16 cellular contexts compared by ENCODE assay signal in genomic region chr12:100251917-100252316, GRCh38. TPM values are rescaled to one million over a fixed set of nuclear protein-coding genes. Genes with fewer than 3 reads are reported as not detected.
DNase-seq lines count a peak whose midpoint lies in the region; ATAC-seq and TF ChIP-seq lines count a peak whose summit lies in the region.
"Had no signal": no experiment of that assay in that cellular context is flagged by ENCODE, and none has a peak within 500 bp of the region (broad histone marks: within the 10 kb centered on the region; RNA-seq: fewer than 3 reads in every experiment).

No MANE protein-coding gene starts in this region.

- CTCF ChIA-PET in HEK293 (lab: Yijun Ruan, JAX) = no interaction called here

- H3K4me3 ChIP-seq in HEK293 (ENCODE audit: low read depth, low read length) (no peak overlapping the region), prostate gland (no peak overlapping the region)
- H3K4me3 ChIP-seq: BLaER1 treated with 17β-estradiol and CSF1 and Interleukin-3, amounts not matched to agents 10 nM and 100 nM; HAP-1; ovary; uterus had no signal

- POLR2A ChIA-PET in HEK293 (lab: Yijun Ruan, JAX) = no interaction called here

- WGBS in prostate gland = 34% methylated on average over 2 of the region's 2 CpGs

- no peaks in the 10 kb centered on the region for H3K27me3 ChIP-seq in prostate gland (replicated peaks; ENCODE audit: insufficient read depth)
- H3K27me3 ChIP-seq: BLaER1 treated with 17β-estradiol and CSF1 and Interleukin-3, amounts not matched to agents 10 nM and 100 nM; ovary; uterus had no signal

- intact Hi-C loops in prostate gland (cut with DNase I) = no loop called here

- TF ChIP-seq POLR2A in prostate gland (IDR thresholded peaks at IDR 0.05) = no peak

- no peak for TF ChIP-seq CTCF in HEK293 (tag by site-specific recombination; IDR thresholded peaks at IDR 0.05)
- TF ChIP-seq CTCF in prostate gland (IDR thresholded peaks at IDR 0.05) = no peak

- no peak for ATAC-seq in GM21528 (IDR thresholded peaks at IDR 0.05; ENCODE audit: low FRiP score, unreplicated experiment)
- ATAC-seq: stimulated activated naive CD8-positive, alpha-beta T cell treated with anti-CD3 and anti-CD28 coated beads, Interleukin-15, amount 100 ng/mL, for 72 hours had no signal

- H3K4me1 ChIP-seq in HEK293 (ENCODE audit: control insufficient read depth, insufficient read depth, low read length) (no peaks in the 10 kb centered on the region), prostate gland (replicated peaks) (no peaks in the 10 kb centered on the region)
- H3K4me1 ChIP-seq: HAP-1, uterus had no signal

- H3K36me3 ChIP-seq in HEK293 (ENCODE audit: control insufficient read depth in 2 of 2, insufficient read depth in 1 of 2, low read length in 2 of 2) (no peaks in the 10 kb centered on the region; a peak in 1 of 3 replicates), prostate gland (no peaks in the 10 kb centered on the region)
- H3K36me3 ChIP-seq: BLaER1 treated with 17β-estradiol and CSF1 and Interleukin-3, amounts not matched to agents 10 nM and 100 nM; HAP-1; ovary; uterus had no signal

- H3K27ac ChIP-seq in HEK293 (ENCODE audit: extremely low read depth, low read depth, low read length) (no peak overlapping the region), prostate gland (no peak overlapping the region)
- H3K27ac ChIP-seq: BLaER1 treated with 17β-estradiol and CSF1 and Interleukin-3, amounts not matched to agents 10 nM and 100 nM; KMS-11; ovary; uterus had no signal

- DNase-seq in NCI-H2029 treated with DMSO at 0.1 percent for 48 hours (lab: John Stamatoyannopoulos, UW) (peak; percentile 95), glomerular visceral epithelial cell (ENCODE audit: extremely low spot score) (peak; percentile 61), prostate gland (ENCODE audit: low spot score) (peak; percentile 28), activated gamma-delta T cell (lab: John Stamatoyannopoulos, UW) (no peak), AG08396 (ENCODE audit: low spot score) (no peak)
- DNase-seq: activated CD4-positive, alpha-beta memory T cell treated with anti-CD3 and anti-CD28 coated beads for 36 hours; caudate nucleus; NCI-H2081; ovary; stimulated activated naive CD8-positive, alpha-beta T cell treated with anti-CD3 and anti-CD28 coated beads, Interleukin-15, amount 100 ng/mL, for 72 hours; uterus had no signal

- H3K9me3 ChIP-seq in HEK293 (ENCODE audit: control insufficient read depth, insufficient read depth, low read depth, low read length) (no peaks in the 10 kb centered on the region), prostate gland (no peaks in the 10 kb centered on the region)
- H3K9me3 ChIP-seq: BLaER1 treated with 17β-estradiol and CSF1 and Interleukin-3, amounts not matched to agents 10 nM and 100 nM; HAP-1; ovary; uterus had no signal

TF ChIP-seq in HEK293, 187 proteins besides CTCF, POLR2A, EP300 and RAD21:
- no peak for TF ChIP-seq ZNF37A (tag by site-specific recombination; IDR thresholded peaks at IDR 0.05)
- no peak for TF ChIP-seq ZSCAN18 (tag by site-specific recombination; IDR thresholded peaks at IDR 0.05)
- TF ChIP-seq PRDM6 (tag by site-specific recombination; IDR thresholded peaks at IDR 0.05) = 0 out of 2 replicates have a peak, but pooled peaks have one; percentile 35
- TF ChIP-seq GLIS2 (tag by site-specific recombination; IDR thresholded peaks at IDR 0.05) = no peak
- TF ChIP-seq ZNF560 (tag by site-specific recombination; IDR thresholded peaks at IDR 0.05; ENCODE audit: borderline replicate concordance) = no peak
- TF ChIP-seq ELK4 (IDR thresholded peaks at IDR 0.05; ENCODE audit: borderline replicate concordance, low read depth, low read length) = no peak
- TF ChIP-seq KLF1 (tag by site-specific recombination; IDR thresholded peaks at IDR 0.05) = no peak
- TF ChIP-seq AEBP2 (tag by site-specific recombination; IDR thresholded peaks at IDR 0.05; ENCODE audit: borderline replicate concordance) = no peak

RNA-seq across cellular contexts. Expression of gene DEPDC4, which starts 15.0 kb away (rescaled TPM):
- total RNA-seq in prostate gland = 10 to 100 TPM in 1 of 2 donors, 1 to 10 TPM in 1; 5.5 to 18.0 TPM

RNA-seq across cellular contexts. Expression of gene SCYL2, which starts 15.1 kb away (rescaled TPM):
- total RNA-seq in prostate gland = 10 to 100 TPM; 54.4 to 63.7 TPM

RNA-seq across cellular contexts. Expression of gene ACTR6, which starts 51.3 kb away (rescaled TPM):
- 10 to 100 TPM; 10.3 to 32.6 TPM for total RNA-seq in prostate gland

Comparison
In these comparisons a context has a peak if more than half of its experiments do, and no peak if none do; other contexts are left out.
1. DNase-seq: peak in NCI-H2029 treated with DMSO at 0.1 percent for 48 hours (single experiment), glomerular visceral epithelial cell (single experiment) and prostate gland (single experiment); none in activated gamma-delta T cell (single experiment) and AG08396 (single experiment).